Comparison of ENCODE assay signal across 15 cellular contexts in the genomic region with DNA sequence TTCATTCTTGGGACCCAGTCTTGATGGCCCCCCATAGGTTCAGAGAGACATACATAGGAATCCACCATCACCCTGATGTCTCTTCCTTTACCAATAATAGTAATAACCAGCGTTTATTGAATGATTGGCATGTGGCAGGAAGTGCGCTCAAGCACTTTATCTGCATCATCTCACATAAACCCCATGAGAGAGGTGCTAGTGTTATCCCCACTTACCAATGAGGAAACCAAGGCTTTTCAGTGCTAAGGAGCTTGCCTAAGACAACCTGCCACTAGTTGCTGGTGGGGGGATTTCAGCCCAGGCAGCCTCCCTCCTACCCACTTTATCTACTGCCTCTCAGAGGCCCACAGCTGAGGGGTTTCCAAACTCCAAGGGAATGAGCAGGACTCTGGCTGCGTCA. TPM values are rescaled to one million over a fixed set of nuclear protein-coding genes. Genes with fewer than 3 reads are reported as not detected.
DNase-seq lines count a peak whose midpoint lies in the region; ATAC-seq and TF ChIP-seq lines count a peak whose summit lies in the region.
"Had no signal": no experiment of that assay in that cellular context is flagged by ENCODE, and none has a peak within 500 bp of the region (broad histone marks: within the 10 kb centered on the region; RNA-seq: fewer than 3 reads in every experiment).

No MANE protein-coding gene starts in this region.

- TF ChIP-seq POLR2A in heart left ventricle (IDR thresholded peaks at IDR 0.05): no peak

- in situ Hi-C loops in brain microvascular endothelial cell (cut with HindIII; ENCODE audit: low pct_ligation_motif_present, low sequenced_read_pairs): loop anchor here (25.0 kb wide), 1 partner anchor 111 kb away; no protein-coding TSS in a partner anchor

- H3K27ac Mint-ChIP-seq in effector memory CD8-positive, alpha-beta T cell: peak overlapping the region; percentile 82 to 97

- 50 to 86% (median 76%) methylated on average over 3 of the region's 3 CpGs for WGBS in heart left ventricle, 4 donors

- H3K36me3 ChIP-seq in heart left ventricle (no peaks in the 10 kb centered on the region), tibial artery (no peaks in the 10 kb centered on the region), brain microvascular endothelial cell (replicated peaks) (no peaks in the 10 kb centered on the region)
- H3K36me3 ChIP-seq: MG63 had no signal

- peaks cover 0 to 6% (median 0%) of the 10 kb centered on the region in 9 donors for H3K27me3 ChIP-seq in heart left ventricle
- no peaks in the 10 kb centered on the region for H3K27me3 ChIP-seq in tibial artery
- H3K27me3 ChIP-seq in brain microvascular endothelial cell (replicated peaks): peaks cover 4% of the 10 kb centered on the region
- H3K27me3 ChIP-seq: MG63 had no signal

- H3K4me3 Mint-ChIP-seq in effector memory CD8-positive, alpha-beta T cell: peak overlapping the region; percentile 56 to 77
- H3K4me3 Mint-ChIP-seq: CD4-positive, CD25-positive, alpha-beta regulatory T cell; H9 had no signal

- peaks cover 3% of the 10 kb centered on the region for H3K36me3 Mint-ChIP-seq in effector memory CD8-positive, alpha-beta T cell (ENCODE audit: insufficient read depth)
- H3K36me3 Mint-ChIP-seq: CD4-positive, CD25-positive, alpha-beta regulatory T cell had no signal

- TF ChIP-seq CTCF in heart left ventricle (IDR thresholded peaks at IDR 0.05) (no peak), tibial artery (IDR thresholded peaks at IDR 0.05) (no peak), brain microvascular endothelial cell (IDR thresholded peaks at IDR 0.05; ENCODE audit: low read depth, low read length, missing control alignments) (no peak)

- H3K9me3 Mint-ChIP-seq in effector memory CD8-positive, alpha-beta T cell: no peaks in the 10 kb centered on the region
- H3K9me3 Mint-ChIP-seq: CD4-positive, CD25-positive, alpha-beta regulatory T cell; H9 had no signal

- H3K27ac ChIP-seq in heart left ventricle (peak overlapping the region; percentile 15 to 90 (median 83)), tibial artery (peak overlapping the region; percentile 82 to 93), brain microvascular endothelial cell (no peak overlapping the region)
- H3K27ac ChIP-seq: PC-9 had no signal

- no peak for DNase-seq in heart left ventricle
- no peak for DNase-seq in Right ventricle myocardium inferior (ENCODE audit: missing footprints)
- peak; percentile 57 for DNase-seq in Jurkat, Clone E6-1 (ENCODE audit: low read depth, low spot score)
- DNase-seq in effector memory CD8-positive, alpha-beta T cell: peak in 2 of 3 experiments; percentile 11 to 34
- DNase-seq in tibial artery: no peak
- DNase-seq in iPS-NIHi7 (ENCODE audit: extremely low spot score): no peak
- DNase-seq in brain microvascular endothelial cell: no peak
- DNase-seq in cerebellum (ENCODE audit: low spot score): no peak
- DNase-seq: CD4-positive, CD25-positive, alpha-beta regulatory T cell; H9; MG63; NCI-H1105; NCI-H1694 treated with DMSO at 0.1 percent for 48 hours; PC-9 had no signal

- H3K4me3 ChIP-seq in heart left ventricle: no peak overlapping the region
- no peak overlapping the region for H3K4me3 ChIP-seq in Jurkat, Clone E6-1 (ENCODE audit: low read length)
- H3K4me3 ChIP-seq in tibial artery: no peak overlapping the region
- no peak overlapping the region for H3K4me3 ChIP-seq in brain microvascular endothelial cell (ENCODE audit: low read depth, low read length)
- H3K4me3 ChIP-seq: MG63, PC-9 had no signal

- peaks cover 0 to 38% (median 14%) of the 10 kb centered on the region in 12 donors for H3K4me1 ChIP-seq in heart left ventricle
- H3K4me1 ChIP-seq in tibial artery: peaks cover 0 to 52% (median 40%) of the 10 kb centered on the region in 4 donors

- H3K4me1 Mint-ChIP-seq in effector memory CD8-positive, alpha-beta T cell (ENCODE audit: low read depth in 2 of 2): peaks cover 49 to 56% of the 10 kb centered on the region in 2 donors

- peaks cover 0 to 14% of the 10 kb centered on the region in 2 donors for H3K27me3 Mint-ChIP-seq in effector memory CD8-positive, alpha-beta T cell

- H3K9me3 ChIP-seq in heart left ventricle (no peaks in the 10 kb centered on the region), tibial artery (no peaks in the 10 kb centered on the region)
- H3K9me3 ChIP-seq: MG63 had no signal

- intact Hi-C loops in heart left ventricle (cut with DNase I): loop anchor here in 1 of 10 donors (5.0 kb wide), 1 partner anchor 86 kb away; no protein-coding TSS in a partner anchor
- intact Hi-C loops in Right ventricle myocardium inferior (cut with DNase I): no loop called here
- intact Hi-C loops in tibial artery (cut with DNase I; ENCODE audit: low total_unique reads): no loop called here

- ATAC-seq in heart left ventricle (no peak), Right ventricle myocardium inferior (no peak)
- peak; percentile 49 for ATAC-seq in effector memory CD8-positive, alpha-beta T cell (replicated peaks)

RNA-seq across cellular contexts. Expression of gene LGR6, which starts 7.7 kb away (rescaled TPM):
- total RNA-seq in heart left ventricle (1 to 10 TPM in 6 of 9 donors, under 1 TPM in 3; 0.29 to 3.5 (median 1.8) TPM), Right ventricle myocardium inferior (4.1 TPM), cerebellum (2.9 TPM)
- polyA plus RNA-seq in heart left ventricle: 1 to 10 TPM; 1.3 to 1.7 TPM
- polyA plus RNA-seq in Jurkat, Clone E6-1 (2012; ENCODE audit: insufficient read depth, insufficient read length): 0.50 TPM
- total RNA-seq: A673 had no signal

RNA-seq across cellular contexts. Expression of gene PTPN7, which starts 40.9 kb away (rescaled TPM):
- total RNA-seq in heart left ventricle: 10 to 100 TPM in 1 of 9 donors, 1 to 10 TPM in 3, under 1 TPM in 4, not detected in 1; 0.30 to 10.3 (median 0.86) TPM
- polyA plus RNA-seq in heart left ventricle: under 1 TPM; 0.19 to 0.36 TPM
- 0.51 TPM for total RNA-seq in Right ventricle myocardium inferior
- 232 TPM for polyA plus RNA-seq in Jurkat, Clone E6-1 (2012; ENCODE audit: insufficient read depth, insufficient read length)
- 0.09 TPM for total RNA-seq in cerebellum
- total RNA-seq: PC-9 had no signal

RNA-seq across cellular contexts. Expression of gene ARL8A, which starts 56.7 kb away (rescaled TPM):
- total RNA-seq in heart left ventricle: 10 to 100 TPM; 33.0 to 86.4 (median 75.6) TPM
- 10 to 100 TPM; 22.6 to 35.5 TPM for polyA plus RNA-seq in heart left ventricle
- 64.6 TPM for total RNA-seq in Right ventricle myocardium inferior
- 33.1 TPM for polyA plus RNA-seq in Jurkat, Clone E6-1 (2012; ENCODE audit: insufficient read depth, insufficient read length)
- total RNA-seq in cerebellum: 35.8 TPM

Comparison
In these comparisons a context has a peak if more than half of its experiments do, and no peak if none do; other contexts are left out.
1. DNase-seq: peak in Jurkat, Clone E6-1 (single experiment) and effector memory CD8-positive, alpha-beta T cell (2 of 3); none in heart left ventricle (0 of 5), Right ventricle myocardium inferior (single experiment), tibial artery (0 of 2), iPS-NIHi7 (single experiment), brain microvascular endothelial cell (single experiment) and cerebellum (single experiment).